Comparison of ENCODE assay signal across 9 cellular contexts in the genomic region with DNA sequence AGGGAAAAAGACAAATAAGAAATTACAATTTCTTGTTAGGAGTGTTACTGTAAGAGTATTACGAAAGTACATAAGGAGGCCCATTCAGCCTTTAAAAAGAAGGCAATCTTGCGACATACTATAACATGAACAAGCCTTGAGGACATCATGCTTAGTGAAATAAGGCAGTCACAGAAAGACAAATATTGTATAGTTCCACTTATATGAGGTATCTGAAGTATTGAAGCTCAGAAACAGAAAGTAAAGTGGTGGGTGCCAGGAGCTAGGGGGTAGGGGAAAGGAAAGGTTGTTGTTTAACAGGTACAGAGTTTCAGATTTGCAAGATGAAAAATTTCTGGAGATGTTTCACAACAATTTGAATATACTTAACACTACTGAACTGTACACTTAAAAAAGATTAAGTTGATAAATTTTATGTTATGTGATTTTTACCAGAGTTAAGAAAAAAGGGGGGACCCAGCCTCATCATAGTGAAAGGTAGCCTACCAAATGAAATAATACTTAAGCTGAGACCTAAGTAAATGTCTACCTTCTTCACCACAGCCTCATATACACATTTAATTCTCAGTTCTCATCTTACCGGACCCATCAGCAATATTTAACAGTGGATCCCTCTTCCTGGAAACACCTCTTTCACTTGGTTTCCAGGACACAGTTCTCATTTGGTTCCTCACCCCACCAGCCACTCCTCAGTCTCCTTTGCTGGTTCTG. TPM values are rescaled to one million over a fixed set of nuclear protein-coding genes. Genes with fewer than 3 reads are reported as not detected.
DNase-seq lines count a peak whose midpoint lies in the region; ATAC-seq, FAIRE-seq and TF ChIP-seq lines count a peak whose summit lies in the region.
"Had no signal": no experiment of that assay in that cellular context is flagged by ENCODE, and none has a peak within 500 bp of the region (broad histone marks: within the 10 kb centered on the region; RNA-seq: fewer than 3 reads in every experiment).

No MANE protein-coding gene starts in this region.

- TF ChIP-seq CTCF in GM12878 (IDR thresholded peaks at IDR 0.05 in 2 of 3, conservative IDR thresholded peaks at IDR 0.05 in 1 of 3; ENCODE audit: control insufficient read depth in 2 of 3, extremely low read depth in 1 of 3, insufficient read depth in 1 of 3, low read depth in 3 of 3, low read length in 3 of 3) = no peak
- no peak for TF ChIP-seq CTCF in spleen (IDR thresholded peaks at IDR 0.05 in 8 of 11, conservative IDR thresholded peaks at IDR 0.05 in 3 of 11)

- 78% methylated on average over 3 of the region's 3 CpGs for WGBS in GM12878 (ENCODE audit: insufficient coverage, insufficient replicate concordance, low lambda C conversion rate, missing lambda C conversion rate)
- 64 to 85% (median 75%) methylated on average over 3 of the region's 3 CpGs for WGBS in spleen, 5 donors

- H3K9me3 Mint-ChIP-seq in activated T-cell treated with anti-CD3 and anti-CD28 coated beads, Interleukin-2, amount 50 U/mL, for 72 hours = peaks cover 0 to 1% of the 10 kb centered on the region in 2 donors
- no peaks in the 10 kb centered on the region for H3K9me3 Mint-ChIP-seq in stimulated activated naive B cell treated with anti-CD40 and anti-IgM and Interleukin-4, amounts not matched to agents 10 μg/mL and 1 μg/mL and 100 μg/mL, for 72 hours

- H3K4me1 ChIP-seq in GM12878 (ENCODE audit: control insufficient read depth, insufficient read depth, low read length) (peaks cover 5% of the 10 kb centered on the region; the same call in 1 of the 2 replicates), spleen (peaks cover 19 to 95% (median 49%) of the 10 kb centered on the region in 6 donors)

- TF ChIP-seq EP300 in GM12878 (IDR thresholded peaks at IDR 0.05; ENCODE audit: borderline replicate concordance in 1 of 2, control insufficient read depth in 1 of 2, low read depth in 2 of 2, low read length in 2 of 2) = no peak

- no peak overlapping the region for H3K4me2 ChIP-seq in GM12878 (ENCODE audit: control insufficient read depth, insufficient read depth)

- no peak for FAIRE-seq in GM12878 (lab: Jason Lieb, UNC)

- H3K36me3 Mint-ChIP-seq in activated T-cell treated with anti-CD3 and anti-CD28 coated beads, Interleukin-2, amount 50 U/mL, for 72 hours (ENCODE audit: insufficient read depth in 2 of 2) = peaks cover 5 to 15% of the 10 kb centered on the region in 2 donors
- H3K36me3 Mint-ChIP-seq in stimulated activated naive B cell treated with anti-CD40 and anti-IgM and Interleukin-4, amounts not matched to agents 10 μg/mL and 1 μg/mL and 100 μg/mL, for 72 hours = peaks cover 30 to 61% of the 10 kb centered on the region in 2 donors

- H3K27ac Mint-ChIP-seq in activated T-cell treated with anti-CD3 and anti-CD28 coated beads, Interleukin-2, amount 50 U/mL, for 72 hours = peak overlapping the region; percentile 85
- peak overlapping the region; percentile 79 for H3K27ac Mint-ChIP-seq in stimulated activated naive B cell treated with anti-CD40 and anti-IgM and Interleukin-4, amounts not matched to agents 10 μg/mL and 1 μg/mL and 100 μg/mL, for 72 hours

- SMC1A ChIA-PET in GM12878 (lab: Charles Lee; ENCODE audit: uncharacterized antibody, unreplicated experiment) = interaction anchor here (1.0 to 3.0 kb wide), 6 partner anchors 9 to 81 kb away, joined by 3 to 17 read pairs (median 6); no protein-coding TSS in a partner anchor

- no peak overlapping the region for H3K9ac ChIP-seq in GM12878 (ENCODE audit: control insufficient read depth, insufficient read depth, low read length)

- in situ Hi-C loops in GM12878 (cut with MboI) = no loop called here

- no peak overlapping the region for H2AFZ ChIP-seq in GM12878 (ENCODE audit: control insufficient read depth, low read depth, low read length)

- H4K20me1 ChIP-seq in GM12878 (ENCODE audit: control insufficient read depth, insufficient read depth) = no peaks in the 10 kb centered on the region

- H3K4me1 Mint-ChIP-seq in activated T-cell treated with anti-CD3 and anti-CD28 coated beads, Interleukin-2, amount 50 U/mL, for 72 hours (ENCODE audit: low read depth) = peaks cover 64% of the 10 kb centered on the region
- H3K4me1 Mint-ChIP-seq in stimulated activated naive B cell treated with anti-CD40 and anti-IgM and Interleukin-4, amounts not matched to agents 10 μg/mL and 1 μg/mL and 100 μg/mL, for 72 hours = peaks cover 46 to 74% of the 10 kb centered on the region in 2 donors

- CTCF ChIA-PET in GM12878 (lab: Yijun Ruan, JAX) = interaction anchor here (1.1 to 2.7 kb wide), 3 partner anchors 9 to 18 kb away, joined by 3 to 13 read pairs (median 6); no protein-coding TSS in a partner anchor

- H3K36me3 ChIP-seq in GM12878 (ENCODE audit: control insufficient read depth in 2 of 2, insufficient read depth in 2 of 2, low read length in 1 of 2) = peaks cover 0 to 3% of the 10 kb centered on the region in 2 experiments; a peak in 3 of 4 replicates
- peaks cover 0 to 20% (median 0%) of the 10 kb centered on the region in 6 donors for H3K36me3 ChIP-seq in spleen

- DNase-seq in activated T-cell treated with anti-CD3 and anti-CD28 coated beads, Interleukin-2, amount 50 U/mL, for 72 hours = no peak
- DNase-seq in activated T-cell treated with anti-CD3 and anti-CD28 coated beads, Interleukin-2, amount 50 U/mL, for 1 hour = no peak
- DNase-seq in GM12878 (ENCODE audit: low read depth, low spot score) (no peak), NCI-H510A (lab: John Stamatoyannopoulos, UW) (no peak), spleen (no peak)
- no peak for DNase-seq in stimulated activated naive B cell treated with anti-CD40 and anti-IgM and Interleukin-4, amounts not matched to agents 10 μg/mL and 1 μg/mL and 100 μg/mL, for 72 hours
- DNase-seq in activated effector memory CD4-positive, alpha-beta T cell treated with anti-CD3 and anti-CD28 coated beads, Interleukin-2, amount 50 U/mL, for 16 hours = no peak
- DNase-seq: occipital lobe had no signal

- peak in 1 of 2 donors; percentile 55 for ATAC-seq in activated T-cell treated with anti-CD3 and anti-CD28 coated beads, Interleukin-2, amount 50 U/mL, for 72 hours (replicated peaks in 1 of 2)
- ATAC-seq in HG03521 (IDR thresholded peaks at IDR 0.05; ENCODE audit: unreplicated experiment) (peak; percentile 55), GM12878 (peak; percentile 81)
- peak in 1 of 2 donors; percentile 16 for ATAC-seq in stimulated activated naive B cell treated with anti-CD40 and anti-IgM and Interleukin-4, amounts not matched to agents 10 μg/mL and 1 μg/mL and 100 μg/mL, for 72 hours (replicated peaks)

- peak overlapping the region in 1 of 2 donors; percentile 73 for H3K4me3 Mint-ChIP-seq in activated T-cell treated with anti-CD3 and anti-CD28 coated beads, Interleukin-2, amount 50 U/mL, for 72 hours
- H3K4me3 Mint-ChIP-seq in stimulated activated naive B cell treated with anti-CD40 and anti-IgM and Interleukin-4, amounts not matched to agents 10 μg/mL and 1 μg/mL and 100 μg/mL, for 72 hours = no peak overlapping the region

- H3K4me3 ChIP-seq in GM12878 (no peak overlapping the region), spleen (no peak overlapping the region)

- RAD21 ChIA-PET in GM12878 (lab: Charles Lee; ENCODE audit: unreplicated experiment) = interaction anchor here (0.9 to 1.1 kb wide), 2 partner anchors 10 to 61 kb away, joined by 3 to 4 read pairs; no protein-coding TSS in a partner anchor

- H3K27ac ChIP-seq in GM12878 (ENCODE audit: control insufficient read depth, insufficient read depth) (no peak overlapping the region), spleen (peak overlapping the region in 3 of 8 donors; percentile 35 to 51 (median 37))

- H3K27me3 Mint-ChIP-seq in activated T-cell treated with anti-CD3 and anti-CD28 coated beads, Interleukin-2, amount 50 U/mL, for 72 hours (ENCODE audit: low read depth) = no peaks in the 10 kb centered on the region
- H3K27me3 Mint-ChIP-seq in stimulated activated naive B cell treated with anti-CD40 and anti-IgM and Interleukin-4, amounts not matched to agents 10 μg/mL and 1 μg/mL and 100 μg/mL, for 72 hours = no peaks in the 10 kb centered on the region

- no TSS peak for BruUV-seq in GM12878 (replicated peaks; lab: Mats Ljungman, UMichigan)

- TF ChIP-seq POLR2A in GM12878 (IDR thresholded peaks at IDR 0.05; ENCODE audit: low read depth, low read length) (no peak), spleen (IDR thresholded peaks at IDR 0.05) (no peak)

- intact Hi-C loops in GM12878 (cut with micrococcal nuclease; ENCODE audit: unreplicated experiment) (no loop called here), spleen (cut with DNase I; ENCODE audit: low total_unique reads) (no loop called here)

- POLR2A ChIA-PET in GM12878 (lab: Charles Lee) = interaction anchor here (0.5 to 1.5 kb wide), 4 partner anchors 9 to 272 kb away, joined by 3 to 7 read pairs (median 5); no protein-coding TSS in a partner anchor

- H3K79me2 ChIP-seq in GM12878 (ENCODE audit: control insufficient read depth, insufficient read depth, low read length) = peaks cover 15% of the 10 kb centered on the region

- H3K27me3 ChIP-seq in GM12878 (replicated peaks in 1 of 2; ENCODE audit: control insufficient read depth in 2 of 2, insufficient read depth in 2 of 2, low read length in 1 of 2) (no peaks in the 10 kb centered on the region), spleen (replicated peaks in 1 of 7) (no peaks in the 10 kb centered on the region)

- TF ChIP-seq RAD21 in GM12878 (IDR thresholded peaks at IDR 0.05; ENCODE audit: insufficient read depth, low read depth, low read length) = no peak

- no peaks in the 10 kb centered on the region for H3K9me3 ChIP-seq in GM12878 (replicated peaks; ENCODE audit: control insufficient read depth, insufficient read depth, low read length)
- no peaks in the 10 kb centered on the region for H3K9me3 ChIP-seq in spleen

RNA-seq across cellular contexts. Expression of gene USP24, which starts 19.5 kb away (rescaled TPM):
- total RNA-seq in activated T-cell treated with anti-CD3 and anti-CD28 coated beads, Interleukin-2, amount 50 U/mL, for 72 hours = 10 to 100 TPM; 46.1 to 46.2 TPM
- total RNA-seq in GM12878 (2013; cell fraction: nucleolus; rRNA removed) = 162 TPM in 2 replicates
- 28.7 and 34.1 TPM in 2 replicates for total RNA-seq in GM12878 (2014; rRNA removed)
- 36.5 and 42.7 TPM in 2 replicates for total RNA-seq in GM12878 (2014; rRNA removed; fragmentation: Illumina TruSeq; extraction: Trizol)
- 26.8 and 32.1 TPM in 2 replicates for total RNA-seq in GM12878 (2021)
- 15.9 TPM for polyA plus RNA-seq in GM12878 (2011; ENCODE audit: low read depth)
- polyA plus RNA-seq in GM12878 (2011; rRNA removed) = 22.7 and 24.2 TPM in 2 replicates
- polyA plus RNA-seq in GM12878 (2011; cell fraction: cytosol; rRNA removed) = 14.3 and 19.6 TPM in 2 replicates
- polyA plus RNA-seq in GM12878 (2011; cell fraction: nucleus; rRNA removed) = 32.8 and 35.9 TPM in 2 replicates
- 17.2 and 18.5 TPM in 2 replicates for polyA plus RNA-seq in GM12878 (2012)
- 31.0 and 37.2 TPM in 2 replicates for polyA plus RNA-seq in GM12878 (2014; fragmentation: Illumina TruSeq; extraction: Trizol)
- polyA plus RNA-seq in GM12878 (2014; fragmentation: Nextera tagmentation; extraction: Ambion mirVana) = 1 to 10 TPM; 4.6 to 6.4 TPM
- polyA plus RNA-seq in GM12878 (2014; rRNA removed) = 22.9 and 27.8 TPM in 2 replicates
- polyA plus RNA-seq in GM12878 (2016; fragmentation: Nextera tagmentation; extraction: Ambion mirVana) = 1 to 10 TPM; 8.4 to 9.6 TPM
- polyA minus RNA-seq in GM12878 (2011; rRNA and poly(A)+ RNA removed) = 64.6 and 80.2 TPM in 2 replicates
- 22.3 and 27.1 TPM in 2 replicates for polyA minus RNA-seq in GM12878 (2011; cell fraction: cytosol; rRNA and poly(A)+ RNA removed)
- polyA minus RNA-seq in GM12878 (2011; cell fraction: nucleus; rRNA and poly(A)+ RNA removed) = 49.0 and 65.9 TPM in 2 replicates
- total RNA-seq in spleen = 10 to 100 TPM; 57.9 to 94.5 (median 74.2) TPM
- 10 to 100 TPM; 11.6 to 17.1 (median 15.3) TPM for polyA plus RNA-seq in spleen
